ENCODE assay signal across 12 cellular contexts in genomic region chr2:223947711-223948205, GRCh38. TPM values are rescaled to one million over a fixed set of nuclear protein-coding genes. Genes with fewer than 3 reads are reported as not detected.
A peak's percentile ranks its signal among the peaks of the same experiment; 100 is the strongest.
DNase-seq lines count a peak whose midpoint lies in the region; ATAC-seq and TF ChIP-seq lines count a peak whose summit lies in the region.
"Had no signal": no experiment of that assay in that cellular context is flagged by ENCODE, and none has a peak within 500 bp of the region (broad histone marks: within the 10 kb centered on the region; RNA-seq: fewer than 3 reads in every experiment).

No MANE protein-coding gene starts in this region.

- BruUV-seq in Caco-2 (replicated peaks; lab: Mats Ljungman, UMichigan): no TSS peak

- no peaks in the 10 kb centered on the region for H3K27me3 Mint-ChIP-seq in Caco-2 (ENCODE audit: insufficient read depth, unreplicated experiment)
- no peaks in the 10 kb centered on the region for H3K27me3 Mint-ChIP-seq in activated CD8-positive, alpha-beta T cell treated with anti-CD3 and anti-CD28 coated beads, Interleukin-2, amount 10 ng/mL, durations not matched to agents 7 days and 5 days (ENCODE audit: low read depth)
- no peaks in the 10 kb centered on the region for H3K27me3 Mint-ChIP-seq in memory B cell

- POLR2A ChIA-PET in Caco-2 (lab: Charles Lee): no interaction called here
- POLR2A ChIA-PET in activated CD8-positive, alpha-beta T cell treated with anti-CD3 and anti-CD28 coated beads, Interleukin-2, amount 10 ng/mL, durations not matched to agents 7 days and 5 days (lab: Charles Lee): no interaction called here

- H3K4me3 ChIP-seq in Caco-2 (ENCODE audit: low read depth, low read length): no peak overlapping the region
- H3K4me3 ChIP-seq in H7 (ENCODE audit: insufficient read depth, low read depth, low read length): no peak overlapping the region
- H3K4me3 ChIP-seq: heart left ventricle had no signal

- H3K4me3 Mint-ChIP-seq in Caco-2 (ENCODE audit: unreplicated experiment) (no peak overlapping the region), memory B cell (no peak overlapping the region)
- H3K4me3 Mint-ChIP-seq in activated CD8-positive, alpha-beta T cell treated with anti-CD3 and anti-CD28 coated beads, Interleukin-2, amount 10 ng/mL, durations not matched to agents 7 days and 5 days: no peak overlapping the region
- H3K4me3 Mint-ChIP-seq: CD14-positive monocyte, nephron progenitor cell had no signal

- TF ChIP-seq CTCF in Caco-2 (IDR thresholded peaks at IDR 0.05; ENCODE audit: insufficient read depth in 1 of 2, low read depth in 1 of 2, low read length in 1 of 2, severe bottlenecking in 1 of 2, unreplicated experiment in 1 of 2): no peak

- H3K36me3 Mint-ChIP-seq in Caco-2 (ENCODE audit: insufficient read depth, unreplicated experiment) (peaks cover 24% of the 10 kb centered on the region), memory B cell (peaks cover 2% of the 10 kb centered on the region)
- peaks cover 10% of the 10 kb centered on the region for H3K36me3 Mint-ChIP-seq in activated CD8-positive, alpha-beta T cell treated with anti-CD3 and anti-CD28 coated beads, Interleukin-2, amount 10 ng/mL, durations not matched to agents 7 days and 5 days (ENCODE audit: low read depth)

- peak overlapping the region; percentile 11 for H3K27ac Mint-ChIP-seq in Caco-2 (ENCODE audit: unreplicated experiment)
- peak overlapping the region; percentile 16 for H3K27ac Mint-ChIP-seq in activated CD8-positive, alpha-beta T cell treated with anti-CD3 and anti-CD28 coated beads, Interleukin-2, amount 10 ng/mL, durations not matched to agents 7 days and 5 days
- peak overlapping the region; percentile 42 for H3K27ac Mint-ChIP-seq in memory B cell
- H3K27ac Mint-ChIP-seq: nephron progenitor cell had no signal

- no peaks in the 10 kb centered on the region for H3K9me3 ChIP-seq in Caco-2
- H3K9me3 ChIP-seq: heart left ventricle had no signal

- H3K27me3 ChIP-seq in Caco-2 (replicated peaks; ENCODE audit: control insufficient read depth, insufficient read depth, low read length) (no peaks in the 10 kb centered on the region), H7 (ENCODE audit: control insufficient read depth, insufficient read depth, low read length) (no peaks in the 10 kb centered on the region)
- H3K27me3 ChIP-seq: heart left ventricle had no signal

- peaks cover 11% of the 10 kb centered on the region; the same call in 1 of the 2 replicates for H3K4me1 ChIP-seq in Caco-2

- CTCF ChIA-PET in Caco-2 (lab: Charles Lee): no interaction called here
- CTCF ChIA-PET in activated CD8-positive, alpha-beta T cell treated with anti-CD3 and anti-CD28 coated beads, Interleukin-2, amount 10 ng/mL, durations not matched to agents 7 days and 5 days (lab: Charles Lee): no interaction called here

- intact Hi-C loops in Caco-2 (cut with micrococcal nuclease; ENCODE audit: unreplicated experiment): no loop called here

- ATAC-seq in activated CD8-positive, alpha-beta T cell treated with anti-CD3 and anti-CD28 coated beads, Interleukin-2, amount 10 ng/mL, durations not matched to agents 7 days and 5 days: no peak
- ATAC-seq in memory B cell (ENCODE audit: low read depth) (no peak), HG02885 (IDR thresholded peaks at IDR 0.05; ENCODE audit: poor library complexity, unreplicated experiment) (no peak), HG02973 (IDR thresholded peaks at IDR 0.05; ENCODE audit: unreplicated experiment) (no peak)
- ATAC-seq: activated CD4-positive, CD25-positive, alpha-beta regulatory T cell treated with anti-CD3 and anti-CD28 coated beads, Interleukin-2, amount 50 U/mL, for 24 hours; heart left ventricle had no signal

- H3K9me3 Mint-ChIP-seq in Caco-2 (ENCODE audit: unreplicated experiment): no peaks in the 10 kb centered on the region
- no peaks in the 10 kb centered on the region for H3K9me3 Mint-ChIP-seq in activated CD8-positive, alpha-beta T cell treated with anti-CD3 and anti-CD28 coated beads, Interleukin-2, amount 10 ng/mL, durations not matched to agents 7 days and 5 days (ENCODE audit: insufficient read depth)
- H3K9me3 Mint-ChIP-seq in memory B cell: no peaks in the 10 kb centered on the region
- H3K9me3 Mint-ChIP-seq: CD14-positive monocyte, nephron progenitor cell had no signal

- H3K4me1 Mint-ChIP-seq in Caco-2 (ENCODE audit: low read depth, unreplicated experiment): peaks cover 39% of the 10 kb centered on the region
- H3K4me1 Mint-ChIP-seq in activated CD8-positive, alpha-beta T cell treated with anti-CD3 and anti-CD28 coated beads, Interleukin-2, amount 10 ng/mL, durations not matched to agents 7 days and 5 days (ENCODE audit: low read depth): peaks cover 62% of the 10 kb centered on the region
- peaks cover 44% of the 10 kb centered on the region for H3K4me1 Mint-ChIP-seq in memory B cell

- H3K36me3 ChIP-seq in Caco-2 (ENCODE audit: control insufficient read depth, insufficient read depth, low read length) (no peaks in the 10 kb centered on the region), H7 (replicated peaks; ENCODE audit: control insufficient read depth, insufficient read depth, low read length) (no peaks in the 10 kb centered on the region)
- H3K36me3 ChIP-seq: heart left ventricle had no signal

- DNase-seq in Caco-2 (no peak), H7 (peak; percentile 30), memory B cell (ENCODE audit: low spot score in 2 of 2) (no peak), NCI-H1436 treated with DMSO at 0.1 percent for 48 hours (lab: John Stamatoyannopoulos, UW) (no peak)
- no peak for DNase-seq in activated CD8-positive, alpha-beta T cell treated with anti-CD3 and anti-CD28 coated beads, Interleukin-2, amount 10 ng/mL, durations not matched to agents 7 days and 5 days
- DNase-seq: activated gamma-delta T cell, heart left ventricle, nephron progenitor cell had no signal

RNA-seq across cellular contexts. Expression of gene WDFY1, which starts 2.6 kb away (rescaled TPM):
- 110 and 123 TPM in 2 replicates for total RNA-seq in Caco-2 (2022)
- total RNA-seq in H7 (2014; rRNA removed; shearing (Covaris generic)): 88.8 and 118 TPM in 2 replicates
- total RNA-seq in activated CD8-positive, alpha-beta T cell treated with anti-CD3 and anti-CD28 coated beads, Interleukin-2, amount 10 ng/mL, durations not matched to agents 7 days and 5 days: 10 to 100 TPM; 41.5 to 47.1 TPM

RNA-seq across cellular contexts. Expression of gene MRPL44, which starts 9.5 kb away (rescaled TPM):
- 64.9 and 66.6 TPM in 2 replicates for total RNA-seq in Caco-2 (2022)
- total RNA-seq in H7 (2014; rRNA removed; shearing (Covaris generic)): 80.7 and 88.1 TPM in 2 replicates
- 10 to 100 TPM; 29.0 to 30.5 TPM for total RNA-seq in activated CD8-positive, alpha-beta T cell treated with anti-CD3 and anti-CD28 coated beads, Interleukin-2, amount 10 ng/mL, durations not matched to agents 7 days and 5 days
